ENCODE assay signal across 8 cellular contexts in genomic region chr17:47941998-47942490, GRCh38. TPM values are rescaled to one million over a fixed set of nuclear protein-coding genes. Genes with fewer than 3 reads are reported as not detected.
A peak's percentile ranks its signal among the peaks of the same experiment; 100 is the strongest.
DNase-seq lines count a peak whose midpoint lies in the region; ATAC-seq lines count a peak whose summit lies in the region.

No MANE protein-coding gene starts in this region.

- intact Hi-C loops in sciatic nerve (cut with DNase I), result no loop called here

- DNase-seq in activated CD8-positive, alpha-beta T cell treated with anti-CD3 and anti-CD28 coated beads, Interleukin-2, amount 10 ng/mL, durations not matched to agents 7 days and 5 days, result peak; percentile 29
- no peak for DNase-seq in RPMI8226
- DNase-seq in sciatic nerve (ENCODE audit: low spot score), result no peak

- H3K4me3 ChIP-seq in HUES48 (ENCODE audit: low read depth, low read length), result peak overlapping the region; percentile 83
- H3K4me3 ChIP-seq in iPS-11a (ENCODE audit: low read depth, low read length), result peak overlapping the region; percentile 30

- no peak overlapping the region for H3K9ac ChIP-seq in HUES48 (ENCODE audit: low read depth, low read length)

- H3K4me3 Mint-ChIP-seq in activated CD8-positive, alpha-beta T cell treated with anti-CD3 and anti-CD28 coated beads, Interleukin-2, amount 10 ng/mL, durations not matched to agents 7 days and 5 days, result peak overlapping the region; percentile 85
- peak overlapping the region; percentile 86 for H3K4me3 Mint-ChIP-seq in stimulated activated memory B cell treated with anti-CD40 and anti-IgM and Interleukin-4, amounts not matched to agents 10 μg/mL and 1 μg/mL and 100 μg/mL, for 72 hours

- peaks cover 38% of the 10 kb centered on the region for H3K36me3 Mint-ChIP-seq in activated CD8-positive, alpha-beta T cell treated with anti-CD3 and anti-CD28 coated beads, Interleukin-2, amount 10 ng/mL, durations not matched to agents 7 days and 5 days (ENCODE audit: low read depth)
- peaks cover 16% of the 10 kb centered on the region for H3K36me3 Mint-ChIP-seq in stimulated activated memory B cell treated with anti-CD40 and anti-IgM and Interleukin-4, amounts not matched to agents 10 μg/mL and 1 μg/mL and 100 μg/mL, for 72 hours

- peaks cover 12% of the 10 kb centered on the region; the same call in 1 of the 2 replicates for H3K36me3 ChIP-seq in HUES48 (ENCODE audit: control insufficient read depth, insufficient read depth, low read length)

- peak overlapping the region; percentile 42 for H3K27ac ChIP-seq in HUES48 (ENCODE audit: low read depth, low read length)

- 0 out of 2 replicates have a peak, but pooled peaks cover 4% of the 10 kb centered on the region for H3K9me3 ChIP-seq in HUES48 (ENCODE audit: control insufficient read depth, insufficient read depth, low read length)

- H3K27me3 ChIP-seq in HUES48 (ENCODE audit: control insufficient read depth, insufficient read depth, low read length), result peaks cover 13% of the 10 kb centered on the region

- no peaks in the 10 kb centered on the region for H3K9me3 Mint-ChIP-seq in activated CD8-positive, alpha-beta T cell treated with anti-CD3 and anti-CD28 coated beads, Interleukin-2, amount 10 ng/mL, durations not matched to agents 7 days and 5 days (ENCODE audit: insufficient read depth)
- H3K9me3 Mint-ChIP-seq in stimulated activated memory B cell treated with anti-CD40 and anti-IgM and Interleukin-4, amounts not matched to agents 10 μg/mL and 1 μg/mL and 100 μg/mL, for 72 hours, result peaks cover 4% of the 10 kb centered on the region

- CTCF ChIA-PET in activated CD8-positive, alpha-beta T cell treated with anti-CD3 and anti-CD28 coated beads, Interleukin-2, amount 10 ng/mL, durations not matched to agents 7 days and 5 days (lab: Charles Lee), result interaction anchor here (0.7 to 12.9 kb wide), 12 partner anchors 9 to 291 kb away, joined by 3 to 328 read pairs (median 4); partner anchors contain the start of genes CDK5RAP3, LRRC46, MRPL10 and SCRN2

- H3K27ac Mint-ChIP-seq in activated CD8-positive, alpha-beta T cell treated with anti-CD3 and anti-CD28 coated beads, Interleukin-2, amount 10 ng/mL, durations not matched to agents 7 days and 5 days, result peak overlapping the region; percentile 90
- H3K27ac Mint-ChIP-seq in stimulated activated memory B cell treated with anti-CD40 and anti-IgM and Interleukin-4, amounts not matched to agents 10 μg/mL and 1 μg/mL and 100 μg/mL, for 72 hours, result peak overlapping the region; percentile 88

- 0 out of 2 replicates have a peak, but pooled peaks cover 1% of the 10 kb centered on the region for H3K4me1 ChIP-seq in HUES48 (ENCODE audit: control insufficient read depth, insufficient read depth, low read length)

- POLR2A ChIA-PET in activated CD8-positive, alpha-beta T cell treated with anti-CD3 and anti-CD28 coated beads, Interleukin-2, amount 10 ng/mL, durations not matched to agents 7 days and 5 days (lab: Charles Lee), result interaction anchor here (0.5 to 3.5 kb wide), 11 partner anchors 12 to 353 kb away, joined by 3 to 18 read pairs (median 4); partner anchors contain the start of genes CDK5RAP3, LRRC46, MRPL10 and SCRN2

- no peaks in the 10 kb centered on the region for H3K27me3 Mint-ChIP-seq in activated CD8-positive, alpha-beta T cell treated with anti-CD3 and anti-CD28 coated beads, Interleukin-2, amount 10 ng/mL, durations not matched to agents 7 days and 5 days (ENCODE audit: low read depth)
- no peaks in the 10 kb centered on the region for H3K27me3 Mint-ChIP-seq in stimulated activated memory B cell treated with anti-CD40 and anti-IgM and Interleukin-4, amounts not matched to agents 10 μg/mL and 1 μg/mL and 100 μg/mL, for 72 hours

- no peak for ATAC-seq in activated CD8-positive, alpha-beta T cell treated with anti-CD3 and anti-CD28 coated beads, Interleukin-2, amount 10 ng/mL, durations not matched to agents 7 days and 5 days
- no peak for ATAC-seq in stimulated activated memory B cell treated with anti-CD40 and anti-IgM and Interleukin-4, amounts not matched to agents 10 μg/mL and 1 μg/mL and 100 μg/mL, for 72 hours
- no peak for ATAC-seq in GM21515 (IDR thresholded peaks at IDR 0.05; ENCODE audit: unreplicated experiment)
- ATAC-seq in GM18498 (IDR thresholded peaks at IDR 0.05; ENCODE audit: unreplicated experiment), result no peak
- ATAC-seq in sciatic nerve, result no peak

- H3K4me1 Mint-ChIP-seq in activated CD8-positive, alpha-beta T cell treated with anti-CD3 and anti-CD28 coated beads, Interleukin-2, amount 10 ng/mL, durations not matched to agents 7 days and 5 days (ENCODE audit: low read depth), result peaks cover 59% of the 10 kb centered on the region
- peaks cover 56% of the 10 kb centered on the region for H3K4me1 Mint-ChIP-seq in stimulated activated memory B cell treated with anti-CD40 and anti-IgM and Interleukin-4, amounts not matched to agents 10 μg/mL and 1 μg/mL and 100 μg/mL, for 72 hours

RNA-seq across cellular contexts. Expression of gene PNPO, which starts 0.7 kb away (rescaled TPM):
- total RNA-seq in activated CD8-positive, alpha-beta T cell treated with anti-CD3 and anti-CD28 coated beads, Interleukin-2, amount 10 ng/mL, durations not matched to agents 7 days and 5 days, result 10 to 100 TPM; 37.9 to 44.0 TPM
- total RNA-seq in sciatic nerve, result 20.0 TPM

RNA-seq across cellular contexts. Expression of gene PRR15L, which starts 15.6 kb away (rescaled TPM):
- not detected for total RNA-seq in activated CD8-positive, alpha-beta T cell treated with anti-CD3 and anti-CD28 coated beads, Interleukin-2, amount 10 ng/mL, durations not matched to agents 7 days and 5 days
- total RNA-seq in sciatic nerve, result not detected

RNA-seq across cellular contexts. Expression of gene CDK5RAP3, which starts 28.9 kb away (rescaled TPM):
- 100 to 1,000 TPM; 186 to 196 TPM for total RNA-seq in activated CD8-positive, alpha-beta T cell treated with anti-CD3 and anti-CD28 coated beads, Interleukin-2, amount 10 ng/mL, durations not matched to agents 7 days and 5 days
- 187 TPM for total RNA-seq in sciatic nerve

RNA-seq across cellular contexts. Expression of gene SP2, which starts 46.0 kb away (rescaled TPM):
- 10 to 100 TPM; 23.7 to 24.5 TPM for total RNA-seq in activated CD8-positive, alpha-beta T cell treated with anti-CD3 and anti-CD28 coated beads, Interleukin-2, amount 10 ng/mL, durations not matched to agents 7 days and 5 days
- 24.2 TPM for total RNA-seq in sciatic nerve
